ENCODE assay signal across 17 cellular contexts in the genomic region with DNA sequence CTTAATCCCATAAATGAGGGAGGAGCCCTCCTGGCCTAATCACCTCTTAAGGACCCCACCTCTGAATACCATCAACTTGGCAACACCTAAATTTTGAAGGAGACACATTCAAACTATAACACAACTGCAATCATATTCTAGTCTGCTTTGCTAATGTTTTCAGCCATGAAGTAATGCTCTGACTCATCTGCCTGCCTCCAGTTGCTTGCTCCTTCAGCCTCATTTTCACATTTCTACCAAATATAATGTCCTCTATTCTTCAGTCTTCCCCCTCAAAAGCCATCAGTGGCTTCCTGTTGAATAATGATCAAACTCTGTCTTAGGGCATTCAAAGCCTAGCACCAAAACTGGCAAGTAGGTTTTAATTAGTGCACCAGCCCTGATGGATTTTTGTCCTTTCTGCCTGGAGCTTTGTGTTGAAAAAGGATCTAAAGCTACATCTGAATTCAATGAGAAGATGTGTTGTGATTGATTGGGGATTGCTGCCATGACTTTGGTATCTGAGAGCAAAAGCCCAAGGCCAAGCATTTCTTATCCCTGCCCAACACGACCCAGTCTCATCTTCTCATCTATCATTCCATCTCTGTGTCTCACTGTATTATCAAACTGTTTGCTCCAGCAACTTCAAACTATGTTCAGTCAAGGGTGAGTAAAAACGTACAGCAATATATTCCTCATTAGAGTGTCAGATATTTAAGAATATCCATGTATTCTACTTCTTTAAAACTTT.
DNase-seq lines count a peak whose midpoint lies in the region; ATAC-seq and TF ChIP-seq lines count a peak whose summit lies in the region.
"Had no signal": no experiment of that assay in that cellular context is flagged by ENCODE, and none has a peak within 500 bp of the region (broad histone marks: within the 10 kb centered on the region; RNA-seq: fewer than 3 reads in every experiment).

No MANE protein-coding gene starts in this region.

- in situ Hi-C loops in brain microvascular endothelial cell (cut with HindIII; ENCODE audit: low pct_ligation_motif_present, low sequenced_read_pairs), result no loop called here

- DNase-seq in EH (ENCODE audit: low read depth) (peak; percentile 7), adipocyte (ENCODE audit: low read depth) (peak; percentile 18), iris pigment epithelial cell (ENCODE audit: low read depth) (peak; percentile 5), NCI-H1105 (lab: John Stamatoyannopoulos, UW) (no peak), nephron progenitor cell (no peak), brain microvascular endothelial cell (no peak)
- DNase-seq: C1 segment of cervical spinal cord; CD4-positive, alpha-beta T cell; DMS79; GF-D8; HCEC 1CT; HFFc6; KG1 had no signal

- ATAC-seq in HG03565 (IDR thresholded peaks at IDR 0.05; ENCODE audit: unreplicated experiment), result no peak
- ATAC-seq: A549 had no signal

- no peak overlapping the region for H3K4me3 ChIP-seq in adipocyte (ENCODE audit: low read length)
- no peak overlapping the region for H3K4me3 ChIP-seq in brain microvascular endothelial cell (ENCODE audit: low read depth, low read length)
- H3K4me3 ChIP-seq: A549 had no signal

- H3K27me3 ChIP-seq in adipocyte (replicated peaks; ENCODE audit: control insufficient read depth, insufficient read depth, low read length) (no peaks in the 10 kb centered on the region), brain microvascular endothelial cell (replicated peaks) (no peaks in the 10 kb centered on the region)

- H3K9me3 Mint-ChIP-seq in nephron progenitor cell, result no peaks in the 10 kb centered on the region
- H3K9me3 Mint-ChIP-seq: CD4-positive, alpha-beta T cell; HFFc6; IgD-negative memory B cell had no signal

- TF ChIP-seq CTCF in nephron progenitor cell (IDR thresholded peaks at IDR 0.05) (no peak), brain microvascular endothelial cell (IDR thresholded peaks at IDR 0.05; ENCODE audit: low read depth, low read length, missing control alignments) (no peak)

- no peaks in the 10 kb centered on the region for H3K4me1 Mint-ChIP-seq in nephron progenitor cell
- H3K4me1 Mint-ChIP-seq: B cell, IgD-negative memory B cell had no signal

- H3K36me3 Mint-ChIP-seq in nephron progenitor cell (ENCODE audit: low read depth), result no peaks in the 10 kb centered on the region
- H3K36me3 Mint-ChIP-seq: IgD-negative memory B cell had no signal

- no peaks in the 10 kb centered on the region for H3K36me3 ChIP-seq in adipocyte (ENCODE audit: control insufficient read depth, insufficient read depth, low read length, severe bottlenecking)
- H3K36me3 ChIP-seq in brain microvascular endothelial cell (replicated peaks), result no peaks in the 10 kb centered on the region

- no peaks in the 10 kb centered on the region for H3K4me1 ChIP-seq in adipocyte (ENCODE audit: control insufficient read depth, insufficient read depth, low read length)
- H3K4me1 ChIP-seq: A549 had no signal

- H3K9me3 ChIP-seq in adipocyte (ENCODE audit: control insufficient read depth, low read length), result no peaks in the 10 kb centered on the region
- H3K9me3 ChIP-seq: A549 had no signal

- H3K27ac Mint-ChIP-seq in nephron progenitor cell, result no peak overlapping the region
- H3K27ac Mint-ChIP-seq: B cell; CD4-positive, alpha-beta T cell; HFFc6; IgD-negative memory B cell had no signal

- no peaks in the 10 kb centered on the region for H3K27me3 Mint-ChIP-seq in nephron progenitor cell (ENCODE audit: low read depth, poor library complexity)
- H3K27me3 Mint-ChIP-seq: B cell; CD4-positive, alpha-beta T cell; IgD-negative memory B cell had no signal

- H3K4me3 Mint-ChIP-seq in nephron progenitor cell, result no peak overlapping the region
- H3K4me3 Mint-ChIP-seq: B cell; CD4-positive, alpha-beta T cell; HFFc6; IgD-negative memory B cell had no signal

- H3K27ac ChIP-seq in brain microvascular endothelial cell, result no peak overlapping the region
- H3K27ac ChIP-seq: A549 had no signal

- H3K9ac ChIP-seq in adipocyte (ENCODE audit: low read length), result no peak overlapping the region

Comparison
In these comparisons a context has a peak if more than half of its experiments do, and no peak if none do; other contexts are left out.
1. DNase-seq: peak in EH (single experiment), adipocyte (single experiment) and iris pigment epithelial cell (single experiment); none in NCI-H1105 (single experiment), nephron progenitor cell (single experiment) and brain microvascular endothelial cell (single experiment).